ENCODE assay signal across 8 cellular contexts in genomic region chr22:30309981-30310672, GRCh38. TPM values are rescaled to one million over a fixed set of nuclear protein-coding genes. Genes with fewer than 3 reads are reported as not detected.
DNase-seq lines count a peak whose midpoint lies in the region; ATAC-seq and TF ChIP-seq lines count a peak whose summit lies in the region.

No MANE protein-coding gene starts in this region.

- H3K36me3 ChIP-seq in uterus: no peaks in the 10 kb centered on the region

- DNase-seq in Daoy (ENCODE audit: low read depth) (peak; percentile 83), left kidney (ENCODE audit: low read depth, low spot score) (peak; percentile 49), uterus (peak in 1 of 2 donors; percentile 44), UCSD-AML1 (lab: John Stamatoyannopoulos, UW; ENCODE audit: unreplicated experiment) (no peak), COLO829 (ENCODE audit: low spot score) (no peak)
- no peak for DNase-seq in stimulated activated CD4-positive, alpha-beta T cell treated with anti-CD3 and anti-CD28 coated beads, Interleukin-15, amount 100 ng/mL, for 24 hours

- H3K4me1 Mint-ChIP-seq in activated T-helper 17 cell treated with anti-CD3 and anti-CD28 coated beads, Interleukin-2, amount 50 U/mL, for 72 hours: peaks cover 90% of the 10 kb centered on the region

- H3K9me3 ChIP-seq in uterus: no peaks in the 10 kb centered on the region

- peak overlapping the region; percentile 92 for H3K27ac Mint-ChIP-seq in activated T-helper 17 cell treated with anti-CD3 and anti-CD28 coated beads, Interleukin-2, amount 50 U/mL, for 72 hours

- H3K4me3 Mint-ChIP-seq in activated T-helper 17 cell treated with anti-CD3 and anti-CD28 coated beads, Interleukin-2, amount 50 U/mL, for 72 hours: peak overlapping the region; percentile 80

- no peak for TF ChIP-seq CTCF in uterus (IDR thresholded peaks at IDR 0.05)

- peak overlapping the region; percentile 85 to 86 for H3K27ac ChIP-seq in uterus

- H3K27me3 Mint-ChIP-seq in activated T-helper 17 cell treated with anti-CD3 and anti-CD28 coated beads, Interleukin-2, amount 50 U/mL, for 72 hours: no peaks in the 10 kb centered on the region

- no peak overlapping the region for H3K4me3 ChIP-seq in uterus

- no peak for TF ChIP-seq POLR2A in uterus (IDR thresholded peaks at IDR 0.05)

- intact Hi-C loops in uterus (cut with DNase I; ENCODE audit: low total_unique reads): no loop called here

- peak; percentile 40 for ATAC-seq in HG02798 (IDR thresholded peaks at IDR 0.05; ENCODE audit: poor library complexity, unreplicated experiment)
- ATAC-seq in activated T-helper 17 cell treated with anti-CD3 and anti-CD28 coated beads, Interleukin-2, amount 50 U/mL, for 72 hours (replicated peaks): peak; percentile 19

- no peaks in the 10 kb centered on the region for H3K27me3 ChIP-seq in uterus

- H3K4me1 ChIP-seq in uterus: peaks cover 4 to 35% of the 10 kb centered on the region in 2 donors

- H3K9me3 Mint-ChIP-seq in activated T-helper 17 cell treated with anti-CD3 and anti-CD28 coated beads, Interleukin-2, amount 50 U/mL, for 72 hours: no peaks in the 10 kb centered on the region

- H3K36me3 Mint-ChIP-seq in activated T-helper 17 cell treated with anti-CD3 and anti-CD28 coated beads, Interleukin-2, amount 50 U/mL, for 72 hours (ENCODE audit: low read depth): peaks cover 35% of the 10 kb centered on the region

RNA-seq across cellular contexts. Expression of gene TBC1D10A, which starts 16.6 kb away (rescaled TPM):
- total RNA-seq in Daoy (2014; rRNA removed; shearing (Covaris generic)): 20.8 and 35.5 TPM in 2 replicates
- 10 to 100 TPM; 26.9 to 41.2 TPM for total RNA-seq in activated T-helper 17 cell treated with anti-CD3 and anti-CD28 coated beads, Interleukin-2, amount 50 U/mL, for 72 hours
- 10 to 100 TPM in 2 of 4 donors, 1 to 10 TPM in 2; 2.8 to 33.6 (median 10.0) TPM for total RNA-seq in uterus

RNA-seq across cellular contexts. Expression of gene CASTOR1, which starts 20.8 kb away (rescaled TPM):
- 5.9 and 10.3 TPM in 2 replicates for total RNA-seq in Daoy (2014; rRNA removed; shearing (Covaris generic))
- 1 to 10 TPM; 4.6 to 4.8 TPM for total RNA-seq in activated T-helper 17 cell treated with anti-CD3 and anti-CD28 coated beads, Interleukin-2, amount 50 U/mL, for 72 hours
- 10 to 100 TPM; 15.8 to 67.1 (median 27.7) TPM for total RNA-seq in uterus

RNA-seq across cellular contexts. Expression of gene OSM, which starts 43.5 kb away (rescaled TPM):
- total RNA-seq in Daoy (2014; rRNA removed; shearing (Covaris generic)): 0.06 TPM in 1 of 2 replicates, not detected in the other
- 10 to 100 TPM; 41.1 to 88.6 TPM for total RNA-seq in activated T-helper 17 cell treated with anti-CD3 and anti-CD28 coated beads, Interleukin-2, amount 50 U/mL, for 72 hours
- total RNA-seq in uterus: 1 to 10 TPM in 1 of 4 donors, under 1 TPM in 2, not detected in 1; 0.76 to 8.8 (median 0.76) TPM

RNA-seq across cellular contexts. Expression of gene SF3A1, which starts 46.6 kb away (rescaled TPM):
- total RNA-seq in Daoy (2014; rRNA removed; shearing (Covaris generic)): 29.4 and 66.6 TPM in 2 replicates
- total RNA-seq in activated T-helper 17 cell treated with anti-CD3 and anti-CD28 coated beads, Interleukin-2, amount 50 U/mL, for 72 hours: 100 to 1,000 TPM; 275 to 294 TPM
- total RNA-seq in uterus: 100 to 1,000 TPM in 1 of 4 donors, 10 to 100 TPM in 3; 19.5 to 185 (median 40.2) TPM

RNA-seq across cellular contexts. Expression of gene CCDC157, which starts 46.7 kb away (rescaled TPM):
- 1.5 and 2.7 TPM in 2 replicates for total RNA-seq in Daoy (2014; rRNA removed; shearing (Covaris generic))
- total RNA-seq in activated T-helper 17 cell treated with anti-CD3 and anti-CD28 coated beads, Interleukin-2, amount 50 U/mL, for 72 hours: 1 to 10 TPM in 1 of 2 donors, under 1 TPM in 1; 0.50 to 2.5 TPM
- total RNA-seq in uterus: 1 to 10 TPM in 3 of 4 donors, not detected in 1; 2.9 to 6.8 (median 4.6) TPM

Comparison
In these comparisons a context has a peak if more than half of its experiments do, and no peak if none do; other contexts are left out.
1. DNase-seq: peak in Daoy (single experiment) and left kidney (single experiment); none in UCSD-AML1 (single experiment), stimulated activated CD4-positive, alpha-beta T cell treated with anti-CD3 and anti-CD28 coated beads, Interleukin-15, amount 100 ng/mL, for 24 hours (single experiment) and COLO829 (single experiment).
2. RNA of gene OSM, which starts 43.5 kb away (total RNA-seq): 41.1 to 88.6 TPM in activated T-helper 17 cell treated with anti-CD3 and anti-CD28 coated beads, Interleukin-2, amount 50 U/mL, for 72 hours; 0.76 to 8.8 TPM in uterus and 0.06 TPM in Daoy; every median in the first group is over 4 times any median in the second.